Comparison of ENCODE assay signal across 1 cellular context in the genomic region with DNA sequence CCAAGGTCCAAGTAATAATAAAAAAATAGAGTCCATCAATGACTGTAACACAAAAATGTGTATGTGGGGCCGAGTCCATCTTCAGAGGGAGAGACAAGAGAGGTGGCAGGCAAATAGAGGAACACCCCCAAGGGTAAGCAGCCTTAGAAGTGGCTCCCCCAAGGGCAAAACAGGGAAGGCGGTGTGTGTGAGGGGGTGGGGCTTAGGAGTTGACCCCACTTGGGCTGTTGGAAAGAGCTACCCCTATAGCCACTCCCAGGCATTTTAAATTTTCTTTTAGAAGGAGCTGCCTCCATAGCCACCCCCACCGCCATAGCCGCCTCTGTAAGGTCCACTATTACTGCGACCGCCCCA.
TF ChIP-seq lines count a peak whose summit lies in the region.

No MANE protein-coding gene starts in this region.

TF ChIP-seq in K562, 482 proteins besides CTCF, POLR2A, EP300 and RAD21 (continued from another document and continues in another):
- TF ChIP-seq, protein P1, sequence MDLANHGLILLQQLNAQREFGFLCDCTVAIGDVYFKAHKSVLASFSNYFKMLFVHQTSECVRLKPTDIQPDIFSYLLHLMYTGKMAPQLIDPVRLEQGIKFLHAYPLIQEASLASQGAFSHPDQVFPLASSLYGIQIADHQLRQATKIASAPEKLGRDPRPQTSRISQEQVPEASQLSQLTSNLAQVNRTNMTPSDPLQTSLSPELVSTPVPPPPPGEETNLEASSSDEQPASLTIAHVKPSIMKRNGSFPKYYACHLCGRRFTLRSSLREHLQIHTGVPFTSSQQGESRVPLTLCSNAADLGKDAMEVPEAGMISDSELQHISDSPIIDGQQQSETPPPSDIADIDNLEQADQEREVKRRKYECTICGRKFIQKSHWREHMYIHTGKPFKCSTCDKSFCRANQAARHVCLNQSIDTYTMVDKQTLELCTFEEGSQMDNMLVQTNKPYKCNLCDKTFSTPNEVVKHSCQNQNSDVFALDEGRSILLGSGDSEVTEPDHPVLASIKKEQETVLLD (IDR thresholded peaks at IDR 0.05): no peak
- TF ChIP-seq, protein P2, sequence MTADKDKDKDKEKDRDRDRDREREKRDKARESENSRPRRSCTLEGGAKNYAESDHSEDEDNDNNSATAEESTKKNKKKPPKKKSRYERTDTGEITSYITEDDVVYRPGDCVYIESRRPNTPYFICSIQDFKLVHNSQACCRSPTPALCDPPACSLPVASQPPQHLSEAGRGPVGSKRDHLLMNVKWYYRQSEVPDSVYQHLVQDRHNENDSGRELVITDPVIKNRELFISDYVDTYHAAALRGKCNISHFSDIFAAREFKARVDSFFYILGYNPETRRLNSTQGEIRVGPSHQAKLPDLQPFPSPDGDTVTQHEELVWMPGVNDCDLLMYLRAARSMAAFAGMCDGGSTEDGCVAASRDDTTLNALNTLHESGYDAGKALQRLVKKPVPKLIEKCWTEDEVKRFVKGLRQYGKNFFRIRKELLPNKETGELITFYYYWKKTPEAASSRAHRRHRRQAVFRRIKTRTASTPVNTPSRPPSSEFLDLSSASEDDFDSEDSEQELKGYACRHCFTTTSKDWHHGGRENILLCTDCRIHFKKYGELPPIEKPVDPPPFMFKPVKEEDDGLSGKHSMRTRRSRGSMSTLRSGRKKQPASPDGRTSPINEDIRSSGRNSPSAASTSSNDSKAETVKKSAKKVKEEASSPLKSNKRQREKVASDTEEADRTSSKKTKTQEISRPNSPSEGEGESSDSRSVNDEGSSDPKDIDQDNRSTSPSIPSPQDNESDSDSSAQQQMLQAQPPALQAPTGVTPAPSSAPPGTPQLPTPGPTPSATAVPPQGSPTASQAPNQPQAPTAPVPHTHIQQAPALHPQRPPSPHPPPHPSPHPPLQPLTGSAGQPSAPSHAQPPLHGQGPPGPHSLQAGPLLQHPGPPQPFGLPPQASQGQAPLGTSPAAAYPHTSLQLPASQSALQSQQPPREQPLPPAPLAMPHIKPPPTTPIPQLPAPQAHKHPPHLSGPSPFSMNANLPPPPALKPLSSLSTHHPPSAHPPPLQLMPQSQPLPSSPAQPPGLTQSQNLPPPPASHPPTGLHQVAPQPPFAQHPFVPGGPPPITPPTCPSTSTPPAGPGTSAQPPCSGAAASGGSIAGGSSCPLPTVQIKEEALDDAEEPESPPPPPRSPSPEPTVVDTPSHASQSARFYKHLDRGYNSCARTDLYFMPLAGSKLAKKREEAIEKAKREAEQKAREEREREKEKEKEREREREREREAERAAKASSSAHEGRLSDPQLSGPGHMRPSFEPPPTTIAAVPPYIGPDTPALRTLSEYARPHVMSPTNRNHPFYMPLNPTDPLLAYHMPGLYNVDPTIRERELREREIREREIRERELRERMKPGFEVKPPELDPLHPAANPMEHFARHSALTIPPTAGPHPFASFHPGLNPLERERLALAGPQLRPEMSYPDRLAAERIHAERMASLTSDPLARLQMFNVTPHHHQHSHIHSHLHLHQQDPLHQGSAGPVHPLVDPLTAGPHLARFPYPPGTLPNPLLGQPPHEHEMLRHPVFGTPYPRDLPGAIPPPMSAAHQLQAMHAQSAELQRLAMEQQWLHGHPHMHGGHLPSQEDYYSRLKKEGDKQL (CRISPR knock-in tag; IDR thresholded peaks at IDR 0.05; ENCODE audit: borderline replicate concordance): no peak
- TF ChIP-seq ZNF764 (CRISPR knock-in tag; IDR thresholded peaks at IDR 0.05; ENCODE audit: low read depth) (no peak), SPI1 (IDR thresholded peaks at IDR 0.05; ENCODE audit: borderline replicate concordance, low read depth, low read length) (peak; percentile 67), CHD2 (IDR thresholded peaks at IDR 0.05; ENCODE audit: low read depth, low read length) (no peak), GABPA (tag; conservative IDR thresholded peaks at IDR 0.05; ENCODE audit: low read depth) (no peak), ZZZ3 (IDR thresholded peaks at IDR 0.05) (no peak), ATF7 (IDR thresholded peaks at IDR 0.05) (peak; percentile 44; the same call in 1 of the 2 replicates), FOXK2 (conservative IDR thresholded peaks at IDR 0.05 in 1 of 2, IDR thresholded peaks at IDR 0.05 in 1 of 2; ENCODE audit: low read depth in 2 of 2) (peak in 1 of 2 experiments; percentile 77; a peak in 2 of 4 replicates), ZSCAN29 (IDR thresholded peaks at IDR 0.05) (no peak), KLF1 (tag; IDR thresholded peaks at IDR 0.05) (no peak), ZNF140 (CRISPR knock-in tag; IDR thresholded peaks at IDR 0.05) (no peak), STAG1 (CRISPR knock-in tag; IDR thresholded peaks at IDR 0.05; ENCODE audit: borderline replicate concordance) (no peak), YBX1 (IDR thresholded peaks at IDR 0.05) (no peak), SMAD4 (CRISPR knock-in tag; conservative IDR thresholded peaks at IDR 0.05) (no peak), POLR2AphosphoS2 (IDR thresholded peaks at IDR 0.05; ENCODE audit: low read length) (no peak), STAT5B (CRISPR knock-in tag; IDR thresholded peaks at IDR 0.05) (no peak), ZNF76 (CRISPR knock-in tag; IDR thresholded peaks at IDR 0.05; ENCODE audit: borderline replicate concordance) (no peak), POLR2AphosphoS5 (IDR thresholded peaks at IDR 0.05; ENCODE audit: control insufficient read depth, insufficient read depth, low read depth, low read length) (peak; percentile 44; the same call in 1 of the 2 replicates), ZNF23 (CRISPR knock-in tag; IDR thresholded peaks at IDR 0.05) (no peak)
- TF ChIP-seq, protein P3, sequence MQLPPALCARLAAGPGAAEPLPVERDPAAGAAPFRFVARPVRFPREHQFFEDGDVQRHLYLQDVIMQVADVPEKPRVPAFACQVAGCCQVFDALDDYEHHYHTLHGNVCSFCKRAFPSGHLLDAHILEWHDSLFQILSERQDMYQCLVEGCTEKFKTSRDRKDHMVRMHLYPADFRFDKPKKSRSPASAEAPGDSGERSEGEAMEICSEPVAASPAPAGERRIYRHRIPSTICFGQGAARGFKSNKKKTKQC (CRISPR knock-in tag; IDR thresholded peaks at IDR 0.05): no peak
- TF ChIP-seq, protein P4, sequence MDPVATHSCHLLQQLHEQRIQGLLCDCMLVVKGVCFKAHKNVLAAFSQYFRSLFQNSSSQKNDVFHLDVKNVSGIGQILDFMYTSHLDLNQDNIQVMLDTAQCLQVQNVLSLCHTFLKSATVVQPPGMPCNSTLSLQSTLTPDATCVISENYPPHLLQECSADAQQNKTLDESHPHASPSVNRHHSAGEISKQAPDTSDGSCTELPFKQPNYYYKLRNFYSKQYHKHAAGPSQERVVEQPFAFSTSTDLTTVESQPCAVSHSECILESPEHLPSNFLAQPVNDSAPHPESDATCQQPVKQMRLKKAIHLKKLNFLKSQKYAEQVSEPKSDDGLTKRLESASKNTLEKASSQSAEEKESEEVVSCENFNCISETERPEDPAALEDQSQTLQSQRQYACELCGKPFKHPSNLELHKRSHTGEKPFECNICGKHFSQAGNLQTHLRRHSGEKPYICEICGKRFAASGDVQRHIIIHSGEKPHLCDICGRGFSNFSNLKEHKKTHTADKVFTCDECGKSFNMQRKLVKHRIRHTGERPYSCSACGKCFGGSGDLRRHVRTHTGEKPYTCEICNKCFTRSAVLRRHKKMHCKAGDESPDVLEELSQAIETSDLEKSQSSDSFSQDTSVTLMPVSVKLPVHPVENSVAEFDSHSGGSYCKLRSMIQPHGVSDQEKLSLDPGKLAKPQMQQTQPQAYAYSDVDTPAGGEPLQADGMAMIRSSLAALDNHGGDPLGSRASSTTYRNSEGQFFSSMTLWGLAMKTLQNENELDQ (CRISPR knock-in tag; IDR thresholded peaks at IDR 0.05; ENCODE audit: borderline replicate concordance): no peak
- TF ChIP-seq, protein P5, sequence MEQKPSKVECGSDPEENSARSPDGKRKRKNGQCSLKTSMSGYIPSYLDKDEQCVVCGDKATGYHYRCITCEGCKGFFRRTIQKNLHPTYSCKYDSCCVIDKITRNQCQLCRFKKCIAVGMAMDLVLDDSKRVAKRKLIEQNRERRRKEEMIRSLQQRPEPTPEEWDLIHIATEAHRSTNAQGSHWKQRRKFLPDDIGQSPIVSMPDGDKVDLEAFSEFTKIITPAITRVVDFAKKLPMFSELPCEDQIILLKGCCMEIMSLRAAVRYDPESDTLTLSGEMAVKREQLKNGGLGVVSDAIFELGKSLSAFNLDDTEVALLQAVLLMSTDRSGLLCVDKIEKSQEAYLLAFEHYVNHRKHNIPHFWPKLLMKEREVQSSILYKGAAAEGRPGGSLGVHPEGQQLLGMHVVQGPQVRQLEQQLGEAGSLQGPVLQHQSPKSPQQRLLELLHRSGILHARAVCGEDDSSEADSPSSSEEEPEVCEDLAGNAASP (IDR thresholded peaks at IDR 0.05): no peak
- TF ChIP-seq, protein P6, sequence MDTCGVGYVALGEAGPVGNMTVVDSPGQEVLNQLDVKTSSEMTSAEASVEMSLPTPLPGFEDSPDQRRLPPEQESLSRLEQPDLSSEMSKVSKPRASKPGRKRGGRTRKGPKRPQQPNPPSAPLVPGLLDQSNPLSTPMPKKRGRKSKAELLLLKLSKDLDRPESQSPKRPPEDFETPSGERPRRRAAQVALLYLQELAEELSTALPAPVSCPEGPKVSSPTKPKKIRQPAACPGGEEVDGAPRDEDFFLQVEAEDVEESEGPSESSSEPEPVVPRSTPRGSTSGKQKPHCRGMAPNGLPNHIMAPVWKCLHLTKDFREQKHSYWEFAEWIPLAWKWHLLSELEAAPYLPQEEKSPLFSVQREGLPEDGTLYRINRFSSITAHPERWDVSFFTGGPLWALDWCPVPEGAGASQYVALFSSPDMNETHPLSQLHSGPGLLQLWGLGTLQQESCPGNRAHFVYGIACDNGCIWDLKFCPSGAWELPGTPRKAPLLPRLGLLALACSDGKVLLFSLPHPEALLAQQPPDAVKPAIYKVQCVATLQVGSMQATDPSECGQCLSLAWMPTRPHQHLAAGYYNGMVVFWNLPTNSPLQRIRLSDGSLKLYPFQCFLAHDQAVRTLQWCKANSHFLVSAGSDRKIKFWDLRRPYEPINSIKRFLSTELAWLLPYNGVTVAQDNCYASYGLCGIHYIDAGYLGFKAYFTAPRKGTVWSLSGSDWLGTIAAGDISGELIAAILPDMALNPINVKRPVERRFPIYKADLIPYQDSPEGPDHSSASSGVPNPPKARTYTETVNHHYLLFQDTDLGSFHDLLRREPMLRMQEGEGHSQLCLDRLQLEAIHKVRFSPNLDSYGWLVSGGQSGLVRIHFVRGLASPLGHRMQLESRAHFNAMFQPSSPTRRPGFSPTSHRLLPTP (IDR thresholded peaks at IDR 0.05; ENCODE audit: borderline replicate concordance, extremely low read depth, insufficient read length): no peak
- TF ChIP-seq, protein P7, sequence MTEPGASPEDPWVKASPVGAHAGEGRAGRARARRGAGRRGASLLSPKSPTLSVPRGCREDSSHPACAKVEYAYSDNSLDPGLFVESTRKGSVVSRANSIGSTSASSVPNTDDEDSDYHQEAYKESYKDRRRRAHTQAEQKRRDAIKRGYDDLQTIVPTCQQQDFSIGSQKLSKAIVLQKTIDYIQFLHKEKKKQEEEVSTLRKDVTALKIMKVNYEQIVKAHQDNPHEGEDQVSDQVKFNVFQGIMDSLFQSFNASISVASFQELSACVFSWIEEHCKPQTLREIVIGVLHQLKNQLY (CRISPR knock-in tag; conservative IDR thresholded peaks at IDR 0.05): no peak
- TF ChIP-seq, protein P8, sequence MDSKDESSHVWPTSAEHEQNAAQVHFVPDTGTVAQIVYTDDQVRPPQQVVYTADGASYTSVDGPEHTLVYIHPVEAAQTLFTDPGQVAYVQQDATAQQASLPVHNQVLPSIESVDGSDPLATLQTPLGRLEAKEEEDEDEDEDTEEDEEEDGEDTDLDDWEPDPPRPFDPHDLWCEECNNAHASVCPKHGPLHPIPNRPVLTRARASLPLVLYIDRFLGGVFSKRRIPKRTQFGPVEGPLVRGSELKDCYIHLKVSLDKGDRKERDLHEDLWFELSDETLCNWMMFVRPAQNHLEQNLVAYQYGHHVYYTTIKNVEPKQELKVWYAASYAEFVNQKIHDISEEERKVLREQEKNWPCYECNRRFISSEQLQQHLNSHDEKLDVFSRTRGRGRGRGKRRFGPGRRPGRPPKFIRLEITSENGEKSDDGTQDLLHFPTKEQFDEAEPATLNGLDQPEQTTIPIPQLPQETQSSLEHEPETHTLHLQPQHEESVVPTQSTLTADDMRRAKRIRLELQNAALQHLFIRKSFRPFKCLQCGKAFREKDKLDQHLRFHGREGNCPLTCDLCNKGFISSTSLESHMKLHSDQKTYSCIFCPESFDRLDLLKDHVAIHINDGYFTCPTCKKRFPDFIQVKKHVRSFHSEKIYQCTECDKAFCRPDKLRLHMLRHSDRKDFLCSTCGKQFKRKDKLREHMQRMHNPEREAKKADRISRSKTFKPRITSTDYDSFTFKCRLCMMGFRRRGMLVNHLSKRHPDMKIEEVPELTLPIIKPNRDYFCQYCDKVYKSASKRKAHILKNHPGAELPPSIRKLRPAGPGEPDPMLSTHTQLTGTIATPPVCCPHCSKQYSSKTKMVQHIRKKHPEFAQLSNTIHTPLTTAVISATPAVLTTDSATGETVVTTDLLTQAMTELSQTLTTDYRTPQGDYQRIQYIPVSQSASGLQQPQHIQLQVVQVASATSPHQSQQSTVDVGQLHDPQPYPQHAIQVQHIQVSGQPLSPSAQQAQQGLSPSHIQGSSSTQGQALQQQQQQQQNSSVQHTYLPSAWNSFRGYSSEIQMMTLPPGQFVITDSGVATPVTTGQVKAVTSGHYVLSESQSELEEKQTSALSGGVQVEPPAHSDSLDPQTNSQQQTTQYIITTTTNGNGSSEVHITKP (IDR thresholded peaks at IDR 0.05; ENCODE audit: partially characterized antibody): peak; percentile 96
- TF ChIP-seq, protein P9, sequence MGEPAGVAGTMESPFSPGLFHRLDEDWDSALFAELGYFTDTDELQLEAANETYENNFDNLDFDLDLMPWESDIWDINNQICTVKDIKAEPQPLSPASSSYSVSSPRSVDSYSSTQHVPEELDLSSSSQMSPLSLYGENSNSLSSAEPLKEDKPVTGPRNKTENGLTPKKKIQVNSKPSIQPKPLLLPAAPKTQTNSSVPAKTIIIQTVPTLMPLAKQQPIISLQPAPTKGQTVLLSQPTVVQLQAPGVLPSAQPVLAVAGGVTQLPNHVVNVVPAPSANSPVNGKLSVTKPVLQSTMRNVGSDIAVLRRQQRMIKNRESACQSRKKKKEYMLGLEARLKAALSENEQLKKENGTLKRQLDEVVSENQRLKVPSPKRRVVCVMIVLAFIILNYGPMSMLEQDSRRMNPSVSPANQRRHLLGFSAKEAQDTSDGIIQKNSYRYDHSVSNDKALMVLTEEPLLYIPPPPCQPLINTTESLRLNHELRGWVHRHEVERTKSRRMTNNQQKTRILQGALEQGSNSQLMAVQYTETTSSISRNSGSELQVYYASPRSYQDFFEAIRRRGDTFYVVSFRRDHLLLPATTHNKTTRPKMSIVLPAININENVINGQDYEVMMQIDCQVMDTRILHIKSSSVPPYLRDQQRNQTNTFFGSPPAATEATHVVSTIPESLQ (CRISPR knock-in tag; IDR thresholded peaks at IDR 0.05): no peak
- TF ChIP-seq, protein P10, sequence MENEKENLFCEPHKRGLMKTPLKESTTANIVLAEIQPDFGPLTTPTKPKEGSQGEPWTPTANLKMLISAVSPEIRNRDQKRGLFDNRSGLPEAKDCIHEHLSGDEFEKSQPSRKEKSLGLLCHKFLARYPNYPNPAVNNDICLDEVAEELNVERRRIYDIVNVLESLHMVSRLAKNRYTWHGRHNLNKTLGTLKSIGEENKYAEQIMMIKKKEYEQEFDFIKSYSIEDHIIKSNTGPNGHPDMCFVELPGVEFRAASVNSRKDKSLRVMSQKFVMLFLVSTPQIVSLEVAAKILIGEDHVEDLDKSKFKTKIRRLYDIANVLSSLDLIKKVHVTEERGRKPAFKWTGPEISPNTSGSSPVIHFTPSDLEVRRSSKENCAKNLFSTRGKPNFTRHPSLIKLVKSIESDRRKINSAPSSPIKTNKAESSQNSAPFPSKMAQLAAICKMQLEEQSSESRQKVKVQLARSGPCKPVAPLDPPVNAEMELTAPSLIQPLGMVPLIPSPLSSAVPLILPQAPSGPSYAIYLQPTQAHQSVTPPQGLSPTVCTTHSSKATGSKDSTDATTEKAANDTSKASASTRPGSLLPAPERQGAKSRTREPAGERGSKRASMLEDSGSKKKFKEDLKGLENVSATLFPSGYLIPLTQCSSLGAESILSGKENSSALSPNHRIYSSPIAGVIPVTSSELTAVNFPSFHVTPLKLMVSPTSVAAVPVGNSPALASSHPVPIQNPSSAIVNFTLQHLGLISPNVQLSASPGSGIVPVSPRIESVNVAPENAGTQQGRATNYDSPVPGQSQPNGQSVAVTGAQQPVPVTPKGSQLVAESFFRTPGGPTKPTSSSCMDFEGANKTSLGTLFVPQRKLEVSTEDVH (IDR thresholded peaks at IDR 0.05; ENCODE audit: low read depth, partially characterized antibody): no peak
